ENCODE assay signal across 1 cellular context in genomic region chr4:126004936-126005335, GRCh38.
TF ChIP-seq lines count a peak whose summit lies in the region.

No MANE protein-coding gene starts in this region.

TF ChIP-seq in GM23338, 12 proteins besides CTCF, POLR2A, EP300 and RAD21 (continued from another document):
- TF ChIP-seq, protein P1, sequence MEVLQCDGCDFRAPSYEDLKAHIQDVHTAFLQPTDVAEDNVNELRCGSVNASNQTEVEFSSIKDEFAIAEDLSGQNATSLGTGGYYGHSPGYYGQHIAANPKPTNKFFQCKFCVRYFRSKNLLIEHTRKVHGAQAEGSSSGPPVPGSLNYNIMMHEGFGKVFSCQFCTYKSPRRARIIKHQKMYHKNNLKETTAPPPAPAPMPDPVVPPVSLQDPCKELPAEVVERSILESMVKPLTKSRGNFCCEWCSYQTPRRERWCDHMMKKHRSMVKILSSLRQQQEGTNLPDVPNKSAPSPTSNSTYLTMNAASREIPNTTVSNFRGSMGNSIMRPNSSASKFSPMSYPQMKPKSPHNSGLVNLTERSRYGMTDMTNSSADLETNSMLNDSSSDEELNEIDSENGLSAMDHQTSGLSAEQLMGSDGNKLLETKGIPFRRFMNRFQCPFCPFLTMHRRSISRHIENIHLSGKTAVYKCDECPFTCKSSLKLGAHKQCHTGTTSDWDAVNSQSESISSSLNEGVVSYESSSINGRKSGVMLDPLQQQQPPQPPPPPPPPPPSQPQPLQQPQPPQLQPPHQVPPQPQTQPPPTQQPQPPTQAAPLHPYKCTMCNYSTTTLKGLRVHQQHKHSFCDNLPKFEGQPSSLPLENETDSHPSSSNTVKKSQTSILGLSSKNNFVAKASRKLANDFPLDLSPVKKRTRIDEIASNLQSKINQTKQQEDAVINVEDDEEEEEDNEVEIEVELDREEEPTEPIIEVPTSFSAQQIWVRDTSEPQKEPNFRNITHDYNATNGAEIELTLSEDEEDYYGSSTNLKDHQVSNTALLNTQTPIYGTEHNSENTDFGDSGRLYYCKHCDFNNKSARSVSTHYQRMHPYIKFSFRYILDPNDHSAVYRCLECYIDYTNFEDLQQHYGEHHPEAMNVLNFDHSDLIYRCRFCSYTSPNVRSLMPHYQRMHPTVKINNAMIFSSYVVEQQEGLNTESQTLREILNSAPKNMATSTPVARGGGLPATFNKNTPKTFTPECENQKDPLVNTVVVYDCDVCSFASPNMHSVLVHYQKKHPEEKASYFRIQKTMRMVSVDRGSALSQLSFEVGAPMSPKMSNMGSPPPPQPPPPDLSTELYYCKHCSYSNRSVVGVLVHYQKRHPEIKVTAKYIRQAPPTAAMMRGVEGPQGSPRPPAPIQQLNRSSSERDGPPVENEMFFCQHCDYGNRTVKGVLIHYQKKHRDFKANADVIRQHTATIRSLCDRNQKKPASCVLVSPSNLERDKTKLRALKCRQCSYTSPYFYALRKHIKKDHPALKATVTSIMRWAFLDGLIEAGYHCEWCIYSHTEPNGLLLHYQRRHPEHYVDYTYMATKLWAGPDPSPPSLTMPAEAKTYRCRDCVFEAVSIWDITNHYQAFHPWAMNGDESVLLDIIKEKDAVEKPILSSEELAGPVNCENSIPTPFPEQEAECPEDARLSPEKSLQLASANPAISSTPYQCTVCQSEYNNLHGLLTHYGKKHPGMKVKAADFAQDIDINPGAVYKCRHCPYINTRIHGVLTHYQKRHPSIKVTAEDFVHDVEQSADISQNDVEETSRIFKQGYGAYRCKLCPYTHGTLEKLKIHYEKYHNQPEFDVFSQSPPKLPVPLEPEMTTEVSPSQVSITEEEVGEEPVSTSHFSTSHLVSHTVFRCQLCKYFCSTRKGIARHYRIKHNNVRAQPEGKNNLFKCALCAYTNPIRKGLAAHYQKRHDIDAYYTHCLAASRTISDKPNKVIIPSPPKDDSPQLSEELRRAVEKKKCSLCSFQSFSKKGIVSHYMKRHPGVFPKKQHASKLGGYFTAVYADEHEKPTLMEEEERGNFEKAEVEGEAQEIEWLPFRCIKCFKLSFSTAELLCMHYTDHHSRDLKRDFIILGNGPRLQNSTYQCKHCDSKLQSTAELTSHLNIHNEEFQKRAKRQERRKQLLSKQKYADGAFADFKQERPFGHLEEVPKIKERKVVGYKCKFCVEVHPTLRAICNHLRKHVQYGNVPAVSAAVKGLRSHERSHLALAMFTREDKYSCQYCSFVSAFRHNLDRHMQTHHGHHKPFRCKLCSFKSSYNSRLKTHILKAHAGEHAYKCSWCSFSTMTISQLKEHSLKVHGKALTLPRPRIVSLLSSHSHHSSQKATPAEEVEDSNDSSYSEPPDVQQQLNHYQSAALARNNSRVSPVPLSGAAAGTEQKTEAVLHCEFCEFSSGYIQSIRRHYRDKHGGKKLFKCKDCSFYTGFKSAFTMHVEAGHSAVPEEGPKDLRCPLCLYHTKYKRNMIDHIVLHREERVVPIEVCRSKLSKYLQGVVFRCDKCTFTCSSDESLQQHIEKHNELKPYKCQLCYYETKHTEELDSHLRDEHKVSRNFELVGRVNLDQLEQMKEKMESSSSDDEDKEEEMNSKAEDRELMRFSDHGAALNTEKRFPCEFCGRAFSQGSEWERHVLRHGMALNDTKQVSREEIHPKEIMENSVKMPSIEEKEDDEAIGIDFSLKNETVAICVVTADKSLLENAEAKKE (CRISPR knock-in tag; IDR thresholded peaks at IDR 0.05), result no peak
- TF ChIP-seq POLR2AphosphoS5 (IDR thresholded peaks at IDR 0.05; ENCODE audit: low read depth) (no peak), ZNF114 (CRISPR knock-in tag; IDR thresholded peaks at IDR 0.05) (no peak), ZNF331 (CRISPR knock-in tag; IDR thresholded peaks at IDR 0.05; ENCODE audit: low read depth) (no peak), ETS1 (IDR thresholded peaks at IDR 0.05) (no peak), NANOG (IDR thresholded peaks at IDR 0.05; ENCODE audit: borderline replicate concordance) (no peak)
